ENCODE assay signal across 1 cellular context in genomic region chr1:219066098-219066497, GRCh38.
TF ChIP-seq lines count a peak whose summit lies in the region.

No MANE protein-coding gene starts in this region.

TF ChIP-seq in A549, 52 proteins besides CTCF, POLR2A, EP300 and RAD21 (continued from another document):
- TF ChIP-seq, protein P1, sequence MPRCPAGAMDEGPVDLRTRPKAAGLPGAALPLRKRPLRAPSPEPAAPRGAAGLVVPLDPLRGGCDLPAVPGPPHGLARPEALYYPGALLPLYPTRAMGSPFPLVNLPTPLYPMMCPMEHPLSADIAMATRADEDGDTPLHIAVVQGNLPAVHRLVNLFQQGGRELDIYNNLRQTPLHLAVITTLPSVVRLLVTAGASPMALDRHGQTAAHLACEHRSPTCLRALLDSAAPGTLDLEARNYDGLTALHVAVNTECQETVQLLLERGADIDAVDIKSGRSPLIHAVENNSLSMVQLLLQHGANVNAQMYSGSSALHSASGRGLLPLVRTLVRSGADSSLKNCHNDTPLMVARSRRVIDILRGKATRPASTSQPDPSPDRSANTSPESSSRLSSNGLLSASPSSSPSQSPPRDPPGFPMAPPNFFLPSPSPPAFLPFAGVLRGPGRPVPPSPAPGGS (IDR thresholded peaks at IDR 0.05) = no peak
- no peak for TF ChIP-seq PHF8 (IDR thresholded peaks at IDR 0.05; ENCODE audit: borderline replicate concordance, low read depth)
- TF ChIP-seq CHD2 (IDR thresholded peaks at IDR 0.05; ENCODE audit: low read length, partially characterized antibody) = no peak
- no peak for TF ChIP-seq JUN (IDR thresholded peaks at IDR 0.05)
- TF ChIP-seq NPAS2 (CRISPR knock-in tag; IDR thresholded peaks at IDR 0.05; ENCODE audit: borderline replicate concordance) = no peak
